In the genomic region with DNA sequence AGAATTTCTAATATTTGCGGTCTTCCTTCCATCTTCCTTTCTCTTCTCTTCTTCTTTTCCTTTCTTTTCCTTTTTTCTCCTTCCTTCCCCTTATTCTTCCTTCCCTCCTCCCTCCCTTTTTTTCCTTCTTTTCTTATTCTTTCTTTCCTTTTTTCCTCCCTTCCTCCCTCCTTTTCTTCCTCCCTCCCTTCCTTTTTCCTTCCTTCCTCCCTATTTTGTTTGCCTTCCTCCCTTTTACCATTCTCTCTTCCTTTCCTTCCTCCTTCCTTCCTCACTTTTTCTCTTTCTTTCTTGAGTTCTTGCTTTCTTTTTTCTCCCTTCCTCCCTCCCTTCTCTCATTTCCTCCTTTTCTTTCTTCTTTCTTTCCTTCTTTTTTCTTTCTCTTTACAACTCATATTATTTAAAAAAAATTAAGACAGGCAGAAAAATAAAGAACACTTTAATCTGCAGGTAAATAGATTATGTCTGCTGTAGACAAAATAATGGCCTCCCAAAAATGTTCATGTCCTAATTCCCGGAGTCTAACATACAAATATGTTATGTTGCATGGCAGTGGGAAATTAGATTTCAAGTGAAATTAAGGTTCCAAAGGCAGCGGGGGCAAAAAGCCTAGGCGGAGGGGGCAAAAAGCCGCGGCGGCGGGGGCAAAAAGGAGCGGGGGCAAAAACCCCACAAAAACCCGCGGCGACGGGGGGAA, we compare ENCODE assay signal across 12 cellular contexts.
DNase-seq lines count a peak whose midpoint lies in the region; ATAC-seq, FAIRE-seq and TF ChIP-seq lines count a peak whose summit lies in the region.
"Had no signal": no experiment of that assay in that cellular context is flagged by ENCODE, and none has a peak within 500 bp of the region (broad histone marks: within the 10 kb centered on the region; RNA-seq: fewer than 3 reads in every experiment).

No MANE protein-coding gene starts in this region.

- H3K36me3 Mint-ChIP-seq in HFFc6 (ENCODE audit: low read depth): no peaks in the 10 kb centered on the region
- peaks cover 0 to 5% of the 10 kb centered on the region in 2 donors for H3K36me3 Mint-ChIP-seq in stimulated activated naive B cell treated with anti-CD40 and anti-IgM and Interleukin-4, amounts not matched to agents 10 μg/mL and 1 μg/mL and 100 μg/mL, for 72 hours

- CTCF ChIA-PET in GM12878 (lab: Yijun Ruan, JAX): no interaction called here

- H3K27ac ChIP-seq in GM12878 (ENCODE audit: control insufficient read depth, insufficient read depth) (no peak overlapping the region), substantia nigra (ENCODE audit: low read depth, low read length, poor library complexity, severe bottlenecking) (no peak overlapping the region)

- peaks cover 4% of the 10 kb centered on the region; the same call in 1 of the 2 replicates for H3K9me3 Mint-ChIP-seq in HFFc6
- H3K9me3 Mint-ChIP-seq in stimulated activated naive B cell treated with anti-CD40 and anti-IgM and Interleukin-4, amounts not matched to agents 10 μg/mL and 1 μg/mL and 100 μg/mL, for 72 hours: peaks cover 7 to 11% of the 10 kb centered on the region in 2 donors

- in situ Hi-C loops in GM12878 (cut with MboI): no loop called here

- POLR2A ChIA-PET in GM12878 (lab: Charles Lee): no interaction called here

- TF ChIP-seq RAD21 in GM12878 (IDR thresholded peaks at IDR 0.05; ENCODE audit: insufficient read depth, low read depth, low read length): no peak

- H3K9ac ChIP-seq in GM12878 (ENCODE audit: control insufficient read depth, insufficient read depth, low read length): no peak overlapping the region

- H3K9me3 ChIP-seq in GM12878 (replicated peaks; ENCODE audit: control insufficient read depth, insufficient read depth, low read length): no peaks in the 10 kb centered on the region
- H3K9me3 ChIP-seq: Caco-2 had no signal

- BruUV-seq in GM12878 (replicated peaks; lab: Mats Ljungman, UMichigan): no TSS peak

- peaks cover 0 to 4% of the 10 kb centered on the region in 2 experiments; a peak in 2 of 4 replicates for H3K27me3 ChIP-seq in GM12878 (replicated peaks in 1 of 2; ENCODE audit: control insufficient read depth in 2 of 2, insufficient read depth in 2 of 2, low read length in 1 of 2)

- no peaks in the 10 kb centered on the region for H4K20me1 ChIP-seq in GM12878 (ENCODE audit: control insufficient read depth, insufficient read depth)

- H3K4me2 ChIP-seq in GM12878 (ENCODE audit: control insufficient read depth, insufficient read depth): no peak overlapping the region

- H3K4me1 Mint-ChIP-seq in HFFc6 (ENCODE audit: low read depth): no peaks in the 10 kb centered on the region
- peaks cover 4 to 9% of the 10 kb centered on the region in 2 donors for H3K4me1 Mint-ChIP-seq in stimulated activated naive B cell treated with anti-CD40 and anti-IgM and Interleukin-4, amounts not matched to agents 10 μg/mL and 1 μg/mL and 100 μg/mL, for 72 hours

- intact Hi-C loops in GM12878 (cut with micrococcal nuclease; ENCODE audit: unreplicated experiment): no loop called here

- no peak overlapping the region for H3K27ac Mint-ChIP-seq in HFFc6
- no peak overlapping the region for H3K27ac Mint-ChIP-seq in stimulated activated naive B cell treated with anti-CD40 and anti-IgM and Interleukin-4, amounts not matched to agents 10 μg/mL and 1 μg/mL and 100 μg/mL, for 72 hours

- H3K36me3 ChIP-seq in GM12878 (ENCODE audit: control insufficient read depth in 2 of 2, insufficient read depth in 2 of 2, low read length in 1 of 2): no peaks in the 10 kb centered on the region

- peaks cover 12% of the 10 kb centered on the region for H3K27me3 Mint-ChIP-seq in HFFc6 (ENCODE audit: insufficient read depth)
- peaks cover 43 to 50% of the 10 kb centered on the region in 2 donors for H3K27me3 Mint-ChIP-seq in stimulated activated naive B cell treated with anti-CD40 and anti-IgM and Interleukin-4, amounts not matched to agents 10 μg/mL and 1 μg/mL and 100 μg/mL, for 72 hours

- TF ChIP-seq POLR2A in GM12878 (IDR thresholded peaks at IDR 0.05; ENCODE audit: low read depth, low read length): no peak

- DNase-seq in HFFc6 (no peak), GM12878 (ENCODE audit: low read depth, low spot score) (no peak), left kidney (ENCODE audit: low read depth, low spot score) (peak; percentile 0), NCI-H345 (lab: John Stamatoyannopoulos, UW) (no peak), substantia nigra (lab: John Stamatoyannopoulos, UW) (no peak)
- no peak for DNase-seq in stimulated activated naive B cell treated with anti-CD40 and anti-IgM and Interleukin-4, amounts not matched to agents 10 μg/mL and 1 μg/mL and 100 μg/mL, for 72 hours
- DNase-seq: Caco-2, HCEC 1CT, NCI-H2171, OCI-M1 had no signal

- SMC1A ChIA-PET in GM12878 (lab: Charles Lee; ENCODE audit: uncharacterized antibody, unreplicated experiment): no interaction called here

- H3K4me3 Mint-ChIP-seq in HFFc6: peak overlapping the region; percentile 74
- peak overlapping the region; percentile 44 to 55 for H3K4me3 Mint-ChIP-seq in stimulated activated naive B cell treated with anti-CD40 and anti-IgM and Interleukin-4, amounts not matched to agents 10 μg/mL and 1 μg/mL and 100 μg/mL, for 72 hours

- no peaks in the 10 kb centered on the region for H3K79me2 ChIP-seq in GM12878 (ENCODE audit: control insufficient read depth, insufficient read depth, low read length)

- RAD21 ChIA-PET in GM12878 (lab: Charles Lee; ENCODE audit: unreplicated experiment): no interaction called here

- no peak for FAIRE-seq in GM12878 (lab: Jason Lieb, UNC)

- TF ChIP-seq EP300 in GM12878 (IDR thresholded peaks at IDR 0.05; ENCODE audit: borderline replicate concordance in 1 of 2, control insufficient read depth in 1 of 2, low read depth in 2 of 2, low read length in 2 of 2): no peak

- TF ChIP-seq CTCF in HFFc6 (IDR thresholded peaks at IDR 0.05) (no peak), GM12878 (IDR thresholded peaks at IDR 0.05 in 2 of 3, conservative IDR thresholded peaks at IDR 0.05 in 1 of 3; ENCODE audit: control insufficient read depth in 2 of 3, extremely low read depth in 1 of 3, insufficient read depth in 1 of 3, low read depth in 3 of 3, low read length in 3 of 3) (no peak)

- H3K4me3 ChIP-seq in GM12878: no peak overlapping the region

- WGBS in GM12878 (ENCODE audit: insufficient coverage, insufficient replicate concordance, low lambda C conversion rate, missing lambda C conversion rate): 26% methylated on average over 13 of the region's 13 CpGs

- ATAC-seq in GM12878: no peak
- no peak for ATAC-seq in stimulated activated naive B cell treated with anti-CD40 and anti-IgM and Interleukin-4, amounts not matched to agents 10 μg/mL and 1 μg/mL and 100 μg/mL, for 72 hours (replicated peaks)
- ATAC-seq in HG02798 (IDR thresholded peaks at IDR 0.05; ENCODE audit: poor library complexity, unreplicated experiment): no peak
- no peak for ATAC-seq in GM19395 (IDR thresholded peaks at IDR 0.05; ENCODE audit: unreplicated experiment)

- H3K4me1 ChIP-seq in GM12878 (ENCODE audit: control insufficient read depth, insufficient read depth, low read length): no peaks in the 10 kb centered on the region
- H3K4me1 ChIP-seq: Caco-2 had no signal

- no peak overlapping the region for H2AFZ ChIP-seq in GM12878 (ENCODE audit: control insufficient read depth, low read depth, low read length)

TF ChIP-seq in GM12878, 131 proteins besides CTCF, POLR2A, EP300 and RAD21:
- TF ChIP-seq BMI1 (IDR thresholded peaks at IDR 0.05; ENCODE audit: borderline replicate concordance) (peak; percentile 54), PAX5 (IDR thresholded peaks at IDR 0.05; ENCODE audit: borderline replicate concordance, low read depth, low read length) (no peak)
